ENCODE assay signal across 26 cellular contexts in genomic region chr1:43507296-43508295, GRCh38. TPM values are rescaled to one million over a fixed set of nuclear protein-coding genes. Genes with fewer than 3 reads are reported as not detected.
"Had no signal": no experiment of that assay in that cellular context is flagged by ENCODE, and none has a peak within 500 bp of the region (broad histone marks: within the 10 kb centered on the region; RNA-seq: fewer than 3 reads in every experiment).

No MANE protein-coding gene starts in this region.

- H3K4me3 ChIP-seq: esophagus squamous epithelium, heart right ventricle, skin epidermis, thoracic aorta, vagina had no signal

- H3K4me1 ChIP-seq: heart right ventricle, vagina had no signal

- H3K4me3 Mint-ChIP-seq: activated naive CD4-positive, alpha-beta T cell treated with anti-CD3 and anti-CD28 coated beads, Interleukin-2, amount 50 U/mL, for 24 hours; activated naive CD8-positive, alpha-beta T cell treated with anti-CD3 and anti-CD28 coated beads, Interleukin-2, amount 50 U/mL, for 24 hours; activated T-cell treated with anti-CD3 and anti-CD28 coated beads, Interleukin-2, amount 50 U/mL, for 72 hours; memory B cell; naive thymus-derived CD4-positive, alpha-beta T cell; neural crest cell; stimulated activated effector memory CD8-positive, alpha-beta T cell treated with anti-CD3 and anti-CD28 coated beads, Interleukin-12 subunit alpha, Interleukin-12 subunit beta, amount 100 ng/mL, for 72 hours; stimulated activated naive CD8-positive, alpha-beta T cell treated with anti-CD3 and anti-CD28 coated beads, Interleukin-15, Interleukin-2, amounts not matched to agents 100 ng/mL and 50 ng/mL, for 24 hours had no signal

- H3K36me3 ChIP-seq: esophagus squamous epithelium, heart right ventricle, thoracic aorta, vagina had no signal

- H3K27ac Mint-ChIP-seq: activated naive CD4-positive, alpha-beta T cell treated with anti-CD3 and anti-CD28 coated beads, Interleukin-2, amount 50 U/mL, for 24 hours; activated naive CD8-positive, alpha-beta T cell treated with anti-CD3 and anti-CD28 coated beads, Interleukin-2, amount 50 U/mL, for 24 hours; activated T-cell treated with anti-CD3 and anti-CD28 coated beads, Interleukin-2, amount 50 U/mL, for 72 hours; memory B cell; naive thymus-derived CD4-positive, alpha-beta T cell; stimulated activated effector memory CD8-positive, alpha-beta T cell treated with anti-CD3 and anti-CD28 coated beads, Interleukin-12 subunit alpha, Interleukin-12 subunit beta, amount 100 ng/mL, for 72 hours; stimulated activated naive CD8-positive, alpha-beta T cell treated with anti-CD3 and anti-CD28 coated beads, Interleukin-15, Interleukin-2, amounts not matched to agents 100 ng/mL and 50 ng/mL, for 24 hours had no signal

- DNase-seq: activated CD4-positive, alpha-beta T cell treated with anti-CD3 and anti-CD28 coated beads for 4 hours; activated CD4-positive, alpha-beta T cell treated with anti-CD3 and anti-CD28 coated beads, Interleukin-2, amount 50 U/mL, for 4 hours; activated naive CD8-positive, alpha-beta T cell treated with anti-CD3 and anti-CD28 coated beads, Interleukin-2, amount 50 U/mL, for 24 hours; activated T-cell treated with anti-CD3 and anti-CD28 coated beads for 4 hours; activated T-cell treated with anti-CD3 and anti-CD28 coated beads, Interleukin-2, amount 50 U/mL, for 72 hours; amygdala; central memory CD4-positive, alpha-beta T cell; esophagus squamous epithelium; foreskin melanocyte; heart right ventricle; midbrain; naive thymus-derived CD4-positive, alpha-beta T cell; occipital lobe; posterior cingulate gyrus; stimulated activated CD4-positive, alpha-beta T cell treated with anti-CD3 and anti-CD28 coated beads, Interleukin-12 subunit alpha, Interleukin-12 subunit beta, amount 100 ng/mL, for 4 hours; stimulated activated CD4-positive, alpha-beta T cell treated with anti-CD3 and anti-CD28 coated beads, Interleukin-4, amount 100 ng/mL, for 24 hours had no signal

- H3K36me3 Mint-ChIP-seq: memory B cell; naive thymus-derived CD4-positive, alpha-beta T cell; stimulated activated effector memory CD8-positive, alpha-beta T cell treated with anti-CD3 and anti-CD28 coated beads, Interleukin-12 subunit alpha, Interleukin-12 subunit beta, amount 100 ng/mL, for 72 hours had no signal

- H3K9me3 ChIP-seq: esophagus squamous epithelium, thoracic aorta, vagina had no signal

- H3K9me3 Mint-ChIP-seq: activated naive CD4-positive, alpha-beta T cell treated with anti-CD3 and anti-CD28 coated beads, Interleukin-2, amount 50 U/mL, for 24 hours; activated naive CD8-positive, alpha-beta T cell treated with anti-CD3 and anti-CD28 coated beads, Interleukin-2, amount 50 U/mL, for 24 hours; stimulated activated effector memory CD8-positive, alpha-beta T cell treated with anti-CD3 and anti-CD28 coated beads, Interleukin-12 subunit alpha, Interleukin-12 subunit beta, amount 100 ng/mL, for 72 hours had no signal

- H3K27ac ChIP-seq: esophagus squamous epithelium, heart right ventricle, thoracic aorta, vagina, VCaP had no signal

- H3K4me1 Mint-ChIP-seq: activated naive CD4-positive, alpha-beta T cell treated with anti-CD3 and anti-CD28 coated beads, Interleukin-2, amount 50 U/mL, for 24 hours; memory B cell; neural crest cell had no signal

- H3K27me3 ChIP-seq: vagina had no signal

- ATAC-seq: activated naive CD8-positive, alpha-beta T cell treated with anti-CD3 and anti-CD28 coated beads, Interleukin-2, amount 50 U/mL, for 24 hours; activated T-cell treated with anti-CD3 and anti-CD28 coated beads, Interleukin-2, amount 50 U/mL, for 72 hours; heart right ventricle; naive thymus-derived CD4-positive, alpha-beta T cell; sciatic nerve; stimulated activated effector memory CD8-positive, alpha-beta T cell treated with anti-CD3 and anti-CD28 coated beads, Interleukin-12 subunit alpha, Interleukin-12 subunit beta, amount 100 ng/mL, for 72 hours had no signal

RNA-seq across cellular contexts. Expression of gene PTPRF, which starts 23.1 kb away (rescaled TPM):
- polyA plus RNA-seq: naive thymus-derived CD4-positive, alpha-beta T cell had no signal
